16 cellular contexts compared by ENCODE assay signal in the genomic region with DNA sequence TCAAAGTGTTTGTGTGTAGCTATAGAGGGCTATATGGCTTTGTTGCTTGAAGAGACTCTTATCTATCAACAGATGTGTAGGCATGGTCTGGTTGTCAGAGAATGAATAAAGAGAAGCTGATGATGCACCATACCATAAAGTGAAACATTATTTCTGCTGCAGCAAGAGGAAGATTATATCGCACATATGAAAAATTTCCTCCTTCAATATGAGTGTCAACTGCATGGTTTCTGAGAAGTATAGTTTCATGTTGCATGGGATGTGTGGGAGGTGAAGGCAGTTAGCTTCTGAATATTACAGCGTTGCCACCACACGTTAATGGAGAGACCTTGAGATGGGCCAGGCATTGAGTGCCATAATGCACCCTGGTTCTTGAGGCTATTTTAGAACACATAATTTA.
A peak's percentile ranks its signal among the peaks of the same experiment; 100 is the strongest.
DNase-seq lines count a peak whose midpoint lies in the region; ATAC-seq, FAIRE-seq and TF ChIP-seq lines count a peak whose summit lies in the region.
"Had no signal": no experiment of that assay in that cellular context is flagged by ENCODE, and none has a peak within 500 bp of the region (broad histone marks: within the 10 kb centered on the region; RNA-seq: fewer than 3 reads in every experiment).

No MANE protein-coding gene starts in this region.

- H3K4me3 ChIP-seq in NB4 (ENCODE audit: low read depth, low read length) (no peak overlapping the region), K562 (no peak overlapping the region)
- H3K4me3 ChIP-seq: A549, MG63 had no signal

- no peak overlapping the region for H2AFZ ChIP-seq in K562 (ENCODE audit: low read depth, low read length)

- no peaks in the 10 kb centered on the region for H3K9me1 ChIP-seq in K562 (ENCODE audit: control insufficient read depth, insufficient read depth, low read length)

- no peak for TF ChIP-seq EP300 in K562 (IDR thresholded peaks at IDR 0.05; ENCODE audit: low read length)

- intact Hi-C loops in activated CD4-positive, alpha-beta T cell treated with anti-CD3 and anti-CD28 coated beads, Interleukin-2, amount 10 ng/mL, durations not matched to agents 24 days and 14 days (cut with micrococcal nuclease) = loop anchor here (1.0 to 2.0 kb wide), 2 partner anchors 30 to 108 kb away; no protein-coding TSS in a partner anchor
- intact Hi-C loops in K562 (cut with micrococcal nuclease) = no loop called here

- peaks cover 12% of the 10 kb centered on the region for H3K4me1 Mint-ChIP-seq in activated CD4-positive, alpha-beta T cell treated with anti-CD3 and anti-CD28 coated beads, Interleukin-2, amount 10 ng/mL, durations not matched to agents 24 days and 14 days
- peaks cover 8% of the 10 kb centered on the region for H3K4me1 Mint-ChIP-seq in activated naive CD8-positive, alpha-beta T cell treated with anti-CD3 and anti-CD28 coated beads, Interleukin-2, amount 50 U/mL, for 24 hours
- peaks cover 8% of the 10 kb centered on the region for H3K4me1 Mint-ChIP-seq in activated naive CD8-positive, alpha-beta T cell treated with anti-CD3 and anti-CD28 coated beads for 36 hours
- H3K4me1 Mint-ChIP-seq: CD4-positive, CD25-positive, alpha-beta regulatory T cell had no signal

- H3K9me3 ChIP-seq in K562 (replicated peaks; ENCODE audit: control insufficient read depth, insufficient read depth, low read depth, low read length) = no peaks in the 10 kb centered on the region
- H3K9me3 ChIP-seq: A549, MG63 had no signal

- H3K36me3 Mint-ChIP-seq in activated CD4-positive, alpha-beta T cell treated with anti-CD3 and anti-CD28 coated beads, Interleukin-2, amount 10 ng/mL, durations not matched to agents 24 days and 14 days (ENCODE audit: low read depth) = no peaks in the 10 kb centered on the region
- no peaks in the 10 kb centered on the region for H3K36me3 Mint-ChIP-seq in activated naive CD8-positive, alpha-beta T cell treated with anti-CD3 and anti-CD28 coated beads, Interleukin-2, amount 50 U/mL, for 24 hours (ENCODE audit: low read depth)
- H3K36me3 Mint-ChIP-seq in activated naive CD8-positive, alpha-beta T cell treated with anti-CD3 and anti-CD28 coated beads for 36 hours = no peaks in the 10 kb centered on the region

- no peak for TF ChIP-seq RAD21 in K562 (CRISPR knock-in tag; conservative IDR thresholded peaks at IDR 0.05 in 1 of 2, IDR thresholded peaks at IDR 0.05 in 1 of 2)

- no peaks in the 10 kb centered on the region for H3K36me3 ChIP-seq in K562 (ENCODE audit: control insufficient read depth, insufficient read depth, low read length)
- H3K36me3 ChIP-seq: MG63 had no signal

- CTCF ChIA-PET in K562 (lab: Yijun Ruan, JAX; ENCODE audit: low intra/inter-chr PET ratio) = interaction anchor here (0.6 kb wide), 1 partner anchor 166 kb away, joined by 3 read pairs; no protein-coding TSS in a partner anchor

- no peak overlapping the region for H3K9ac ChIP-seq in K562 (ENCODE audit: insufficient read depth in 1 of 2, low read depth in 2 of 2, low read length in 2 of 2)

- no peaks in the 10 kb centered on the region for H4K20me1 ChIP-seq in K562 (replicated peaks; ENCODE audit: control insufficient read depth, insufficient read depth, low read length)

- peak overlapping the region; percentile 70 for H3K27ac Mint-ChIP-seq in activated CD4-positive, alpha-beta T cell treated with anti-CD3 and anti-CD28 coated beads, Interleukin-2, amount 10 ng/mL, durations not matched to agents 24 days and 14 days
- no peak overlapping the region for H3K27ac Mint-ChIP-seq in activated naive CD8-positive, alpha-beta T cell treated with anti-CD3 and anti-CD28 coated beads, Interleukin-2, amount 50 U/mL, for 24 hours
- H3K27ac Mint-ChIP-seq in activated naive CD8-positive, alpha-beta T cell treated with anti-CD3 and anti-CD28 coated beads for 36 hours = no peak overlapping the region
- H3K27ac Mint-ChIP-seq: CD4-positive, CD25-positive, alpha-beta regulatory T cell had no signal

- WGBS in K562 (ENCODE audit: insufficient coverage, low coverage, missing lambda C conversion rate) = 2% methylated on average over 3 of the region's 3 CpGs

- peaks cover 9% of the 10 kb centered on the region for H3K9me3 Mint-ChIP-seq in activated CD4-positive, alpha-beta T cell treated with anti-CD3 and anti-CD28 coated beads, Interleukin-2, amount 10 ng/mL, durations not matched to agents 24 days and 14 days
- no peaks in the 10 kb centered on the region for H3K9me3 Mint-ChIP-seq in activated naive CD8-positive, alpha-beta T cell treated with anti-CD3 and anti-CD28 coated beads, Interleukin-2, amount 50 U/mL, for 24 hours
- H3K9me3 Mint-ChIP-seq in activated naive CD8-positive, alpha-beta T cell treated with anti-CD3 and anti-CD28 coated beads for 36 hours = no peaks in the 10 kb centered on the region

- peak; percentile 73 for ATAC-seq in activated naive CD8-positive, alpha-beta T cell treated with anti-CD3 and anti-CD28 coated beads, Interleukin-2, amount 50 U/mL, for 24 hours
- ATAC-seq in K562 (no peak), GM18870 (IDR thresholded peaks at IDR 0.05; ENCODE audit: unreplicated experiment) (no peak)
- ATAC-seq: A549 had no signal

- no peaks in the 10 kb centered on the region; a peak in 1 of 5 replicates for H3K4me1 ChIP-seq in K562 (replicated peaks in 1 of 2; ENCODE audit: control insufficient read depth in 2 of 2, insufficient read depth in 2 of 2, low read length in 2 of 2)
- H3K4me1 ChIP-seq: A549 had no signal

- H3K27me3 ChIP-seq in K562 (ENCODE audit: control insufficient read depth in 2 of 2, insufficient read depth in 2 of 2, low read length in 2 of 2) = no peaks in the 10 kb centered on the region
- H3K27me3 ChIP-seq: MG63 had no signal

- in situ Hi-C loops in K562 (cut with MboI) = no loop called here

- POLR2A ChIA-PET in K562 (lab: Yijun Ruan, JAX) = no interaction called here

- H3K79me2 ChIP-seq in K562 (ENCODE audit: control insufficient read depth, insufficient read depth, low read length) = no peaks in the 10 kb centered on the region

- no peak for FAIRE-seq in K562 (lab: Jason Lieb, UNC)
- FAIRE-seq: A549, H54 had no signal

- H3K4me2 ChIP-seq in K562 (ENCODE audit: insufficient read depth, low read length) = no peak overlapping the region
- H3K4me2 ChIP-seq: A549 had no signal

- no peak overlapping the region for H3K27ac ChIP-seq in K562 (ENCODE audit: extremely low read depth, low read depth, low read length)
- H3K27ac ChIP-seq: A549 had no signal

- H3K27me3 Mint-ChIP-seq in activated CD4-positive, alpha-beta T cell treated with anti-CD3 and anti-CD28 coated beads, Interleukin-2, amount 10 ng/mL, durations not matched to agents 24 days and 14 days = peaks cover 4% of the 10 kb centered on the region
- H3K27me3 Mint-ChIP-seq in activated naive CD8-positive, alpha-beta T cell treated with anti-CD3 and anti-CD28 coated beads, Interleukin-2, amount 50 U/mL, for 24 hours = no peaks in the 10 kb centered on the region
- no peaks in the 10 kb centered on the region for H3K27me3 Mint-ChIP-seq in activated naive CD8-positive, alpha-beta T cell treated with anti-CD3 and anti-CD28 coated beads for 36 hours
- H3K27me3 Mint-ChIP-seq: CD4-positive, CD25-positive, alpha-beta regulatory T cell had no signal

- H3K4me3 Mint-ChIP-seq in activated CD4-positive, alpha-beta T cell treated with anti-CD3 and anti-CD28 coated beads, Interleukin-2, amount 10 ng/mL, durations not matched to agents 24 days and 14 days = no peak overlapping the region
- no peak overlapping the region for H3K4me3 Mint-ChIP-seq in activated naive CD8-positive, alpha-beta T cell treated with anti-CD3 and anti-CD28 coated beads, Interleukin-2, amount 50 U/mL, for 24 hours
- H3K4me3 Mint-ChIP-seq in activated naive CD8-positive, alpha-beta T cell treated with anti-CD3 and anti-CD28 coated beads for 36 hours = no peak overlapping the region
- H3K4me3 Mint-ChIP-seq: CD4-positive, CD25-positive, alpha-beta regulatory T cell had no signal

- no peak for TF ChIP-seq CTCF in NB4 (IDR thresholded peaks at IDR 0.05; ENCODE audit: low read depth, low read length)
- TF ChIP-seq CTCF in K562 (IDR thresholded peaks at IDR 0.05 in 2 of 3, conservative IDR thresholded peaks at IDR 0.05 in 1 of 3; ENCODE audit: insufficient read depth in 2 of 3, low read depth in 1 of 3, low read length in 3 of 3) = no peak

- no TSS peak for BruUV-seq in K562 (replicated peaks; lab: Mats Ljungman, UMichigan)

- DNase-seq in activated CD4-positive, alpha-beta T cell treated with anti-CD3 and anti-CD28 coated beads, Interleukin-2, amount 10 ng/mL, durations not matched to agents 24 days and 14 days = no peak
- DNase-seq in activated CD4-positive, alpha-beta T cell treated with anti-CD3 and anti-CD28 coated beads, Interleukin-2, amount 50 U/mL, for 4 hours = no peak
- no peak for DNase-seq in activated naive CD8-positive, alpha-beta T cell treated with anti-CD3 and anti-CD28 coated beads, Interleukin-2, amount 50 U/mL, for 24 hours
- DNase-seq in activated naive CD8-positive, alpha-beta T cell treated with anti-CD3 and anti-CD28 coated beads for 36 hours = no peak
- peak; percentile 33 for DNase-seq in NB4 (ENCODE audit: low read depth)
- DNase-seq in K562 (ENCODE audit: extremely low read depth in 1 of 4, low spot score in 3 of 4) = no peak
- DNase-seq in foreskin melanocyte = no peak
- DNase-seq: DMS53, MG63, NCI-H1105 treated with DMSO at 0.1 percent for 48 hours, NCI-H187, NCI-H446 had no signal

- TF ChIP-seq POLR2A in NB4 (IDR thresholded peaks at IDR 0.05; ENCODE audit: extremely low read depth, insufficient read length) (no peak), K562 (conservative IDR thresholded peaks at IDR 0.05) (no peak)

TF ChIP-seq in K562, 482 proteins besides CTCF, POLR2A, EP300 and RAD21 (continues in another document):
- TF ChIP-seq CBX3 (IDR thresholded peaks at IDR 0.05; ENCODE audit: borderline replicate concordance in 1 of 2, low read length in 2 of 2) = no peak
- TF ChIP-seq, protein P1, sequence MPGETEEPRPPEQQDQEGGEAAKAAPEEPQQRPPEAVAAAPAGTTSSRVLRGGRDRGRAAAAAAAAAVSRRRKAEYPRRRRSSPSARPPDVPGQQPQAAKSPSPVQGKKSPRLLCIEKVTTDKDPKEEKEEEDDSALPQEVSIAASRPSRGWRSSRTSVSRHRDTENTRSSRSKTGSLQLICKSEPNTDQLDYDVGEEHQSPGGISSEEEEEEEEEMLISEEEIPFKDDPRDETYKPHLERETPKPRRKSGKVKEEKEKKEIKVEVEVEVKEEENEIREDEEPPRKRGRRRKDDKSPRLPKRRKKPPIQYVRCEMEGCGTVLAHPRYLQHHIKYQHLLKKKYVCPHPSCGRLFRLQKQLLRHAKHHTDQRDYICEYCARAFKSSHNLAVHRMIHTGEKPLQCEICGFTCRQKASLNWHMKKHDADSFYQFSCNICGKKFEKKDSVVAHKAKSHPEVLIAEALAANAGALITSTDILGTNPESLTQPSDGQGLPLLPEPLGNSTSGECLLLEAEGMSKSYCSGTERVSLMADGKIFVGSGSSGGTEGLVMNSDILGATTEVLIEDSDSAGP (CRISPR knock-in tag; IDR thresholded peaks at IDR 0.05) = no peak
- TF ChIP-seq MYNN (IDR thresholded peaks at IDR 0.05) = no peak
- TF ChIP-seq MYNN (CRISPR knock-in tag; IDR thresholded peaks at IDR 0.05) = no peak
- no peak for TF ChIP-seq RFX7 (CRISPR knock-in tag; IDR thresholded peaks at IDR 0.05)
- TF ChIP-seq PURB (CRISPR knock-in tag; IDR thresholded peaks at IDR 0.05; ENCODE audit: low read depth) = no peak
- TF ChIP-seq ZNF197 (CRISPR knock-in tag; IDR thresholded peaks at IDR 0.05; ENCODE audit: low read depth) = no peak
